ENCODE assay signal across 19 cellular contexts in the genomic region with DNA sequence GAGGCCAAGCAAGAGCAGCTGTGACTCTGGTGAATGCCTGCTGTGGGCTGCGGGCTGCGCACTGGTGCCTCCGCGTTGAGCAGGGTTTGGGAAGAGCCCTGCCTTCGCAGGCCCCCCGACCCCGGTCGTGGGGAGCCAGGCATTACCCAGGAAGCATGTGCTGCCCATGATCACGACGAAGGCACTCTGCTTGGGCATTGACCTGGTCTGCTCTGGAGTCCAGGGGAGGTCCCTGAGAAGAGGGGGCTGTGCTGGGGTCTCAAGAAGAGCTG. TPM values are rescaled to one million over a fixed set of nuclear protein-coding genes. Genes with fewer than 3 reads are reported as not detected.
DNase-seq lines count a peak whose midpoint lies in the region; ATAC-seq, FAIRE-seq and TF ChIP-seq lines count a peak whose summit lies in the region.
"Had no signal": no experiment of that assay in that cellular context is flagged by ENCODE, and none has a peak within 500 bp of the region (broad histone marks: within the 10 kb centered on the region; RNA-seq: fewer than 3 reads in every experiment).

No MANE protein-coding gene starts in this region.

- no peak overlapping the region for H3K9ac ChIP-seq in kidney (ENCODE audit: low read length in 2 of 2)
- H3K9ac ChIP-seq: KMS-11 had no signal

- no peak overlapping the region for H3K27ac ChIP-seq in kidney (ENCODE audit: low read depth in 2 of 2, low read length in 2 of 2)
- no peak overlapping the region for H3K27ac ChIP-seq in tibial artery
- H3K27ac ChIP-seq: KMS-11, psoas muscle, SJSA1 had no signal

- H3K4me1 ChIP-seq in kidney (ENCODE audit: control insufficient read depth in 1 of 2, insufficient read depth in 1 of 2, low read depth in 1 of 2, low read length in 2 of 2) (peaks cover 36 to 49% of the 10 kb centered on the region in 2 donors), tibial artery (peaks cover 9 to 67% (median 53%) of the 10 kb centered on the region in 4 donors)

- no peak overlapping the region for H3K4me3 Mint-ChIP-seq in natural killer cell
- no peak overlapping the region for H3K4me3 Mint-ChIP-seq in natural killer cell treated with Interleukin-12 subunit alpha and Interleukin-12 subunit beta and Interleukin-15 and Interleukin-18, amount 100 ng/mL, for 72 hours
- H3K4me3 Mint-ChIP-seq in activated CD8-positive, alpha-beta T cell treated with anti-CD3 and anti-CD28 coated beads for 36 hours: no peak overlapping the region

- TF ChIP-seq CTCF in natural killer cell (IDR thresholded peaks at IDR 0.05): no peak
- TF ChIP-seq CTCF in activated CD8-positive, alpha-beta T cell treated with anti-CD3 and anti-CD28 coated beads for 36 hours (IDR thresholded peaks at IDR 0.05): no peak
- TF ChIP-seq CTCF in kidney (IDR thresholded peaks at IDR 0.05; ENCODE audit: borderline replicate concordance, extremely low read depth, insufficient read depth): no peak
- no peak for TF ChIP-seq CTCF in tibial artery (IDR thresholded peaks at IDR 0.05)

- POLR2A ChIA-PET in activated CD8-positive, alpha-beta T cell treated with anti-CD3 and anti-CD28 coated beads for 36 hours (lab: Charles Lee): no interaction called here

- peak overlapping the region; percentile 41 to 94 for H3K27ac Mint-ChIP-seq in natural killer cell
- peak overlapping the region in 1 of 2 donors; percentile 28 for H3K27ac Mint-ChIP-seq in natural killer cell treated with Interleukin-12 subunit alpha and Interleukin-12 subunit beta and Interleukin-15 and Interleukin-18, amount 100 ng/mL, for 72 hours
- peak overlapping the region; percentile 68 for H3K27ac Mint-ChIP-seq in activated CD8-positive, alpha-beta T cell treated with anti-CD3 and anti-CD28 coated beads for 36 hours

- DNase-seq in natural killer cell: no peak
- DNase-seq in natural killer cell treated with Interleukin-12 subunit alpha and Interleukin-12 subunit beta and Interleukin-15 and Interleukin-18, amount 100 ng/mL, for 72 hours (ENCODE audit: low spot score): no peak
- no peak for DNase-seq in activated CD8-positive, alpha-beta T cell treated with anti-CD3 and anti-CD28 coated beads for 36 hours
- DNase-seq in kidney: peak; percentile 45
- no peak for DNase-seq in AML-193 (lab: John Stamatoyannopoulos, UW)
- DNase-seq in tibial artery: no peak
- no peak for DNase-seq in NCI-H2227 (lab: John Stamatoyannopoulos, UW; ENCODE audit: unreplicated experiment)
- DNase-seq: activated CD4-positive, alpha-beta T cell treated with anti-CD3 and anti-CD28 coated beads, Interleukin-2, amount 50 U/mL, for 4 hours; activated gamma-delta T cell treated with Interleukin-2 at 50 U/mL for 16 hours; BE2C; NCI-H1417; NCI-H345; psoas muscle; T1000 had no signal

- no peak overlapping the region for H3K4me3 ChIP-seq in kidney (ENCODE audit: low read length in 2 of 2)
- H3K4me3 ChIP-seq in tibial artery: no peak overlapping the region
- H3K4me3 ChIP-seq: psoas muscle, SJSA1 had no signal

- no peaks in the 10 kb centered on the region for H3K27me3 ChIP-seq in tibial artery
- H3K27me3 ChIP-seq: BE2C, SJSA1 had no signal

- no peaks in the 10 kb centered on the region for H3K9me3 Mint-ChIP-seq in natural killer cell
- no peaks in the 10 kb centered on the region for H3K9me3 Mint-ChIP-seq in natural killer cell treated with Interleukin-12 subunit alpha and Interleukin-12 subunit beta and Interleukin-15 and Interleukin-18, amount 100 ng/mL, for 72 hours
- no peaks in the 10 kb centered on the region for H3K9me3 Mint-ChIP-seq in activated CD8-positive, alpha-beta T cell treated with anti-CD3 and anti-CD28 coated beads for 36 hours

- intact Hi-C loops in natural killer cell (cut with micrococcal nuclease) (no loop called here), kidney (cut with DNase I) (no loop called here), tibial artery (cut with DNase I; ENCODE audit: low total_unique reads) (no loop called here)
- intact Hi-C loops in activated CD8-positive, alpha-beta T cell treated with anti-CD3 and anti-CD28 coated beads for 36 hours (cut with micrococcal nuclease): no loop called here

- H3K9me3 ChIP-seq in kidney (ENCODE audit: control insufficient read depth in 1 of 2, low read length in 2 of 2) (no peaks in the 10 kb centered on the region), tibial artery (no peaks in the 10 kb centered on the region)
- H3K9me3 ChIP-seq: BE2C, psoas muscle, SJSA1 had no signal

- H3K4me1 Mint-ChIP-seq in natural killer cell: peaks cover 65 to 82% of the 10 kb centered on the region in 2 donors
- H3K4me1 Mint-ChIP-seq in natural killer cell treated with Interleukin-12 subunit alpha and Interleukin-12 subunit beta and Interleukin-15 and Interleukin-18, amount 100 ng/mL, for 72 hours (ENCODE audit: low read depth in 2 of 2): peaks cover 52 to 62% of the 10 kb centered on the region in 2 donors
- H3K4me1 Mint-ChIP-seq in activated CD8-positive, alpha-beta T cell treated with anti-CD3 and anti-CD28 coated beads for 36 hours (ENCODE audit: low read depth): peaks cover 90% of the 10 kb centered on the region

- no peak for FAIRE-seq in kidney (lab: Jason Lieb, UNC)
- FAIRE-seq: bronchial epithelial cell, GM19239 had no signal

- CTCF ChIA-PET in activated CD8-positive, alpha-beta T cell treated with anti-CD3 and anti-CD28 coated beads for 36 hours (lab: Charles Lee): interaction anchor here (1.5 kb wide), 1 partner anchor 9 kb away, joined by 11 read pairs; no protein-coding TSS in a partner anchor

- no peaks in the 10 kb centered on the region for H3K36me3 Mint-ChIP-seq in natural killer cell
- no peaks in the 10 kb centered on the region for H3K36me3 Mint-ChIP-seq in natural killer cell treated with Interleukin-12 subunit alpha and Interleukin-12 subunit beta and Interleukin-15 and Interleukin-18, amount 100 ng/mL, for 72 hours
- peaks cover 15% of the 10 kb centered on the region for H3K36me3 Mint-ChIP-seq in activated CD8-positive, alpha-beta T cell treated with anti-CD3 and anti-CD28 coated beads for 36 hours (ENCODE audit: low read depth)

- no peaks in the 10 kb centered on the region for H3K27me3 Mint-ChIP-seq in natural killer cell (ENCODE audit: low read depth in 2 of 2)
- no peaks in the 10 kb centered on the region for H3K27me3 Mint-ChIP-seq in natural killer cell treated with Interleukin-12 subunit alpha and Interleukin-12 subunit beta and Interleukin-15 and Interleukin-18, amount 100 ng/mL, for 72 hours
- no peaks in the 10 kb centered on the region for H3K27me3 Mint-ChIP-seq in activated CD8-positive, alpha-beta T cell treated with anti-CD3 and anti-CD28 coated beads for 36 hours

- H3K36me3 ChIP-seq in kidney (ENCODE audit: control insufficient read depth in 1 of 2, insufficient read depth in 2 of 2, low read length in 2 of 2) (no peaks in the 10 kb centered on the region), tibial artery (no peaks in the 10 kb centered on the region)

- no peak for ATAC-seq in natural killer cell
- ATAC-seq in natural killer cell treated with Interleukin-12 subunit alpha and Interleukin-12 subunit beta and Interleukin-15 and Interleukin-18, amount 100 ng/mL, for 72 hours: no peak
- ATAC-seq in activated CD8-positive, alpha-beta T cell treated with anti-CD3 and anti-CD28 coated beads for 36 hours: no peak
- ATAC-seq: left lobe of liver, psoas muscle had no signal

RNA-seq across cellular contexts. Expression of gene RANBP3, which starts 19.2 kb away (rescaled TPM):
- total RNA-seq in natural killer cell (10 to 100 TPM; 73.9 to 95.2 (median 89.7) TPM), kidney (69.7 TPM)
- 100 to 1,000 TPM in 1 of 2 donors, 10 to 100 TPM in 1; 96.5 to 119 TPM for total RNA-seq in natural killer cell treated with Interleukin-12 subunit alpha and Interleukin-12 subunit beta and Interleukin-15 and Interleukin-18, amount 100 ng/mL, for 72 hours
- total RNA-seq in activated CD8-positive, alpha-beta T cell treated with anti-CD3 and anti-CD28 coated beads for 36 hours: 10 to 100 TPM; 74.3 to 87.5 TPM
- 33.7 TPM for polyA plus RNA-seq in kidney (ENCODE audit: insufficient read depth, low read depth, low replicate concordance)

RNA-seq across cellular contexts. Expression of gene CAPS, which starts 44.7 kb away (rescaled TPM):
- total RNA-seq in natural killer cell (10 to 100 TPM; 34.0 to 41.6 (median 38.3) TPM), kidney (82.1 TPM)
- 1 to 10 TPM; 7.6 to 8.6 TPM for total RNA-seq in natural killer cell treated with Interleukin-12 subunit alpha and Interleukin-12 subunit beta and Interleukin-15 and Interleukin-18, amount 100 ng/mL, for 72 hours
- total RNA-seq in activated CD8-positive, alpha-beta T cell treated with anti-CD3 and anti-CD28 coated beads for 36 hours: 1 to 10 TPM; 2.1 to 2.8 TPM
- polyA plus RNA-seq in kidney (ENCODE audit: insufficient read depth, low read depth, low replicate concordance): 53.0 TPM

RNA-seq across cellular contexts. Expression of gene VMAC, which starts 54.1 kb away (rescaled TPM):
- total RNA-seq in natural killer cell (10 to 100 TPM; 21.1 to 26.3 (median 24.2) TPM), kidney (8.7 TPM)
- total RNA-seq in natural killer cell treated with Interleukin-12 subunit alpha and Interleukin-12 subunit beta and Interleukin-15 and Interleukin-18, amount 100 ng/mL, for 72 hours: 1 to 10 TPM; 4.4 to 6.7 TPM
- total RNA-seq in activated CD8-positive, alpha-beta T cell treated with anti-CD3 and anti-CD28 coated beads for 36 hours: 1 to 10 TPM; 1.2 to 2.5 TPM
- polyA plus RNA-seq in kidney (ENCODE audit: insufficient read depth, low read depth, low replicate concordance): 2.3 TPM

RNA-seq across cellular contexts. Expression of gene NDUFA11, which starts 55.2 kb away (rescaled TPM):
- total RNA-seq in natural killer cell (100 to 1,000 TPM; 111 to 115 (median 113) TPM), kidney (200 TPM)
- 100 to 1,000 TPM; 170 to 189 TPM for total RNA-seq in natural killer cell treated with Interleukin-12 subunit alpha and Interleukin-12 subunit beta and Interleukin-15 and Interleukin-18, amount 100 ng/mL, for 72 hours
- total RNA-seq in activated CD8-positive, alpha-beta T cell treated with anti-CD3 and anti-CD28 coated beads for 36 hours: 100 to 1,000 TPM; 233 to 237 TPM
- 763 TPM for polyA plus RNA-seq in kidney (ENCODE audit: insufficient read depth, low read depth, low replicate concordance)
